ENCODE assay signal across 8 cellular contexts in genomic region chr4:91791631-91792030, GRCh38.
A peak's percentile ranks its signal among the peaks of the same experiment; 100 is the strongest.
DNase-seq lines count a peak whose midpoint lies in the region; ATAC-seq and TF ChIP-seq lines count a peak whose summit lies in the region.
"Not testable (repeated sequence)": the region's sequence is repeated elsewhere in the genome, so short reads cannot be mapped to it uniquely, and the experiment has no call there.

No MANE protein-coding gene starts in this region.

- H3K4me1 Mint-ChIP-seq in WTC11; endothelial cell (ENCODE audit: unreplicated experiment); neural crest cell: not testable (repeated sequence)

- peaks cover 15% of the 10 kb centered on the region; the same call in 1 of the 2 replicates for H3K36me3 Mint-ChIP-seq in WTC11
- not testable (repeated sequence) for H3K36me3 Mint-ChIP-seq in endothelial cell (ENCODE audit: low read depth, unreplicated experiment); neural crest cell (ENCODE audit: low read depth)

- not testable (repeated sequence) for H3K36me3 ChIP-seq in HEK293 (ENCODE audit: control insufficient read depth in 2 of 2, insufficient read depth in 1 of 2, low read length in 2 of 2); iPS-18a (ENCODE audit: control insufficient read depth, low read depth, low read length); suprapubic skin

- CTCF ChIA-PET in HEK293 (lab: Yijun Ruan, JAX); WTC11 (lab: Charles Lee): not testable (repeated sequence)

- peak; percentile 49 for DNase-seq in NCI-H2171 treated with DMSO at 0.1 percent for 48 hours (lab: John Stamatoyannopoulos, UW)
- peak; percentile 26 for DNase-seq in WTC11 (ENCODE audit: low spot score)
- not testable (repeated sequence) for DNase-seq in endothelial cell (ENCODE audit: low spot score); suprapubic skin (ENCODE audit: low spot score in 2 of 2)
- peak; percentile 7 for DNase-seq in neural crest cell (ENCODE audit: low read depth, low spot score)

- not testable (repeated sequence) for ATAC-seq in WTC11

- not testable (repeated sequence) for TF ChIP-seq POLR2A in suprapubic skin (IDR thresholded peaks at IDR 0.05)

- H3K9me3 ChIP-seq in HEK293 (ENCODE audit: control insufficient read depth, insufficient read depth, low read depth, low read length); iPS-18a (ENCODE audit: control insufficient read depth, low read depth, low read length); suprapubic skin: not testable (repeated sequence)

- peak overlapping the region; percentile 85 for H3K4me3 Mint-ChIP-seq in WTC11
- H3K4me3 Mint-ChIP-seq in endothelial cell (ENCODE audit: unreplicated experiment) = peak overlapping the region; percentile 89
- H3K4me3 Mint-ChIP-seq in neural crest cell = peak overlapping the region; percentile 93

- peak overlapping the region; percentile 32; the same call in 1 of the 2 replicates for H3K27ac ChIP-seq in C4-2B
- not testable (repeated sequence) for H3K27ac ChIP-seq in HEK293 (ENCODE audit: extremely low read depth, low read depth, low read length); iPS-18a (ENCODE audit: low read length); suprapubic skin

- H3K27ac Mint-ChIP-seq in WTC11 = peak overlapping the region; percentile 93
- not testable (repeated sequence) for H3K27ac Mint-ChIP-seq in endothelial cell (ENCODE audit: unreplicated experiment)
- peak overlapping the region; percentile 94 for H3K27ac Mint-ChIP-seq in neural crest cell (ENCODE audit: unreplicated experiment)

- peak overlapping the region; percentile 40 for H3K4me3 ChIP-seq in HEK293 (ENCODE audit: low read depth, low read length)
- peak overlapping the region; percentile 61 for H3K4me3 ChIP-seq in iPS-18a (ENCODE audit: low read length)
- peak overlapping the region; percentile 32 for H3K4me3 ChIP-seq in suprapubic skin

- not testable (repeated sequence) for TF ChIP-seq EP300 in suprapubic skin (IDR thresholded peaks at IDR 0.05)

- TF ChIP-seq CTCF in C4-2B (conservative IDR thresholded peaks at IDR 0.05); HEK293 (tag by site-specific recombination; IDR thresholded peaks at IDR 0.05); WTC11 (IDR thresholded peaks at IDR 0.05); endothelial cell (IDR thresholded peaks at IDR 0.05; ENCODE audit: unreplicated experiment); neural crest cell (conservative IDR thresholded peaks at IDR 0.05); suprapubic skin (IDR thresholded peaks at IDR 0.05): not testable (repeated sequence)

- WGBS in suprapubic skin = 72% methylated on average over 14 of the region's 28 CpGs

- peak overlapping the region; percentile 65 for H3K9ac ChIP-seq in iPS-18a (ENCODE audit: low read length)

- not testable (repeated sequence) for H3K4me1 ChIP-seq in HEK293 (ENCODE audit: control insufficient read depth, insufficient read depth, low read length); iPS-18a (ENCODE audit: control insufficient read depth, low read depth, low read length); suprapubic skin

- POLR2A ChIA-PET in HEK293 (lab: Yijun Ruan, JAX) = interaction anchor here (0.9 kb wide), 1 partner anchor 46 kb away, joined by 3 read pairs; no protein-coding TSS in a partner anchor
- POLR2A ChIA-PET in WTC11 (lab: Charles Lee) = not testable (repeated sequence)

- not testable (repeated sequence) for H3K27me3 Mint-ChIP-seq in WTC11 (ENCODE audit: low read depth); endothelial cell (ENCODE audit: unreplicated experiment); neural crest cell (ENCODE audit: low read depth)

- peaks cover 10% of the 10 kb centered on the region for H3K9me3 Mint-ChIP-seq in WTC11
- H3K9me3 Mint-ChIP-seq in endothelial cell (ENCODE audit: unreplicated experiment); neural crest cell: not testable (repeated sequence)

- H3K27me3 ChIP-seq in iPS-18a (ENCODE audit: control insufficient read depth, insufficient read depth, low read length); suprapubic skin: not testable (repeated sequence)

TF ChIP-seq in HEK293, 187 proteins besides CTCF, POLR2A, EP300 and RAD21:
- TF ChIP-seq EGR2 (tag by site-specific recombination; IDR thresholded peaks at IDR 0.05; ENCODE audit: low read depth) (0 out of 2 replicates have a peak, but pooled peaks have one; percentile 12), ZBTB48 (tag by site-specific recombination; IDR thresholded peaks at IDR 0.05) (peak; percentile 65; the same call in 1 of the 2 replicates), ZNF335 (tag by site-specific recombination; conservative IDR thresholded peaks at IDR 0.05) (peak; percentile 61), ZBTB26 (tag by site-specific recombination; optimal IDR thresholded peaks at IDR 0.05) (peak; percentile 40)
TF ChIP-seq in HEK293: peak in this region for 4; not testable (repeated sequence) for 183.

TF ChIP-seq in WTC11, 78 proteins besides CTCF, POLR2A, EP300 and RAD21:
- TF ChIP-seq ZNF281 (CRISPR knock-in tag; IDR thresholded peaks at IDR 0.05) (0 out of 2 replicates have a peak, but pooled peaks have one; percentile 42), FOXP1 (CRISPR knock-in tag; IDR thresholded peaks at IDR 0.05; ENCODE audit: borderline replicate concordance) (0 out of 2 replicates have a peak, but pooled peaks have one; percentile 33)
- TF ChIP-seq, protein P1, sequence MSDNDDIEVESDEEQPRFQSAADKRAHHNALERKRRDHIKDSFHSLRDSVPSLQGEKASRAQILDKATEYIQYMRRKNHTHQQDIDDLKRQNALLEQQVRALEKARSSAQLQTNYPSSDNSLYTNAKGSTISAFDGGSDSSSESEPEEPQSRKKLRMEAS (CRISPR knock-in tag; IDR thresholded peaks at IDR 0.05) = peak; percentile 29; the same call in 1 of the 2 replicates
TF ChIP-seq in WTC11: peak in this region for 3; not testable (repeated sequence) for 75.
